Comparison of ENCODE assay signal across 32 cellular contexts in the genomic region with DNA sequence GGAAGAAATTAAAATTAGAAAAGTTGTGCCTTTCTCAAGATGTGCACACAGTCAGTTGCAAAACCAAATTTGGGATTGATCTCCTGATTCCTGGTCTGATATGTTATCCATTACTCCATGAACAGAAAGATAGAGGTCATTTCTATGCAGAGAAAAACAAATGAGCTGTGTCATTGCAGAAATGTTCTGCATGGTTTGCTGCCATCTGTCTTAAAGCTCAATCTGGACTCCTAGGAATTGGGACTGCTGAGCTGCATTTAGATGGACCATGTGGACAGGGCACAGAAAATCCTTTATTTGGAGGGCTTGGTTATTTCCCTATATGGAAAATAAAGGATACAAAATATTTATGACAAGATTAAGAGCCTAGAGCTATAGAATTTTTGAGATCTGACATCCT.
A peak's percentile ranks its signal among the peaks of the same experiment; 100 is the strongest.
DNase-seq lines count a peak whose midpoint lies in the region; ATAC-seq and TF ChIP-seq lines count a peak whose summit lies in the region.
"Had no signal": no experiment of that assay in that cellular context is flagged by ENCODE, and none has a peak within 500 bp of the region (broad histone marks: within the 10 kb centered on the region; RNA-seq: fewer than 3 reads in every experiment).

No MANE protein-coding gene starts in this region.

- H3K9me3 Mint-ChIP-seq in nephron: no peaks in the 10 kb centered on the region
- H3K9me3 Mint-ChIP-seq: activated CD4-positive, alpha-beta memory T cell treated with anti-CD3 and anti-CD28 coated beads for 36 hours; activated naive CD4-positive, alpha-beta T cell treated with anti-CD3 and anti-CD28 coated beads, Interleukin-2, amount 10 ng/mL, durations not matched to agents 7 days and 5 days; GM23338; memory B cell; neural progenitor cell; T-cell had no signal

- H3K4me3 Mint-ChIP-seq in nephron: no peak overlapping the region
- H3K4me3 Mint-ChIP-seq: activated CD4-positive, alpha-beta memory T cell treated with anti-CD3 and anti-CD28 coated beads for 36 hours; activated naive CD4-positive, alpha-beta T cell treated with anti-CD3 and anti-CD28 coated beads, Interleukin-2, amount 10 ng/mL, durations not matched to agents 7 days and 5 days; GM23338; HFFc6; memory B cell; neural progenitor cell; stimulated activated effector memory CD8-positive, alpha-beta T cell treated with anti-CD3 and anti-CD28 coated beads, Interleukin-12 subunit alpha, Interleukin-12 subunit beta, amount 100 ng/mL, for 72 hours; T-cell had no signal

- H3K27me3 Mint-ChIP-seq in nephron (ENCODE audit: low read depth): no peaks in the 10 kb centered on the region
- H3K27me3 Mint-ChIP-seq: activated CD4-positive, alpha-beta memory T cell treated with anti-CD3 and anti-CD28 coated beads for 36 hours; activated naive CD4-positive, alpha-beta T cell treated with anti-CD3 and anti-CD28 coated beads, Interleukin-2, amount 10 ng/mL, durations not matched to agents 7 days and 5 days; memory B cell; T-cell had no signal

- peak overlapping the region in 2 of 3 experiments; percentile 14 to 82 for H3K27ac Mint-ChIP-seq in nephron
- H3K27ac Mint-ChIP-seq: activated CD4-positive, alpha-beta memory T cell treated with anti-CD3 and anti-CD28 coated beads for 36 hours; activated naive CD4-positive, alpha-beta T cell treated with anti-CD3 and anti-CD28 coated beads, Interleukin-2, amount 10 ng/mL, durations not matched to agents 7 days and 5 days; HFFc6; memory B cell; neural progenitor cell; stimulated activated effector memory CD8-positive, alpha-beta T cell treated with anti-CD3 and anti-CD28 coated beads, Interleukin-12 subunit alpha, Interleukin-12 subunit beta, amount 100 ng/mL, for 72 hours; T-cell had no signal

- no peaks in the 10 kb centered on the region for H3K27me3 ChIP-seq in H7 (ENCODE audit: control insufficient read depth, insufficient read depth, low read length)
- H3K27me3 ChIP-seq: breast epithelium, foreskin keratinocyte, neural progenitor cell, sigmoid colon, testis, uterus had no signal

- H3K4me1 Mint-ChIP-seq in nephron: peaks cover 52% of the 10 kb centered on the region
- H3K4me1 Mint-ChIP-seq: activated naive CD4-positive, alpha-beta T cell treated with anti-CD3 and anti-CD28 coated beads, Interleukin-2, amount 10 ng/mL, durations not matched to agents 7 days and 5 days; memory B cell; stimulated activated effector memory CD8-positive, alpha-beta T cell treated with anti-CD3 and anti-CD28 coated beads, Interleukin-12 subunit alpha, Interleukin-12 subunit beta, amount 100 ng/mL, for 72 hours; T-cell had no signal

- no peak for TF ChIP-seq CTCF in nephron (IDR thresholded peaks at IDR 0.05; ENCODE audit: unreplicated experiment in 3 of 3)

- H3K4me3 ChIP-seq in H7 (ENCODE audit: insufficient read depth, low read depth, low read length): no peak overlapping the region
- H3K4me3 ChIP-seq: breast epithelium, GM23338, neural progenitor cell, sigmoid colon, testis, uterus had no signal

- no peak for ATAC-seq in SK-N-SH treated with all-trans-retinoic acid at 6 μM for 48 hours
- ATAC-seq: activated CD4-positive, CD25-positive, alpha-beta regulatory T cell treated with anti-CD3 and anti-CD28 coated beads, Interleukin-2, amount 50 U/mL, for 24 hours; esophagus mucosa; foreskin keratinocyte; GM23338; left cardiac atrium; stimulated activated effector memory CD8-positive, alpha-beta T cell treated with anti-CD3 and anti-CD28 coated beads, Interleukin-12 subunit alpha, Interleukin-12 subunit beta, amount 100 ng/mL, for 72 hours; T-cell had no signal

- no peaks in the 10 kb centered on the region for H3K36me3 Mint-ChIP-seq in nephron (ENCODE audit: low read depth)
- H3K36me3 Mint-ChIP-seq: activated CD4-positive, alpha-beta memory T cell treated with anti-CD3 and anti-CD28 coated beads for 36 hours; activated naive CD4-positive, alpha-beta T cell treated with anti-CD3 and anti-CD28 coated beads, Interleukin-2, amount 10 ng/mL, durations not matched to agents 7 days and 5 days; memory B cell; neural progenitor cell; stimulated activated effector memory CD8-positive, alpha-beta T cell treated with anti-CD3 and anti-CD28 coated beads, Interleukin-12 subunit alpha, Interleukin-12 subunit beta, amount 100 ng/mL, for 72 hours; T-cell had no signal

- DNase-seq in DMS53 (lab: John Stamatoyannopoulos, UW): peak; percentile 35
- peak; percentile 86 for DNase-seq in NCI-H446 treated with DMSO at 0.1 percent for 48 hours (lab: John Stamatoyannopoulos, UW)
- DNase-seq in cerebellar cortex (ENCODE audit: low spot score): peak; percentile 97
- no peak for DNase-seq in H7
- no peak for DNase-seq in NCI-H1436 (lab: John Stamatoyannopoulos, UW)
- no peak for DNase-seq in activated CD4-positive, alpha-beta T cell treated with anti-CD3 and anti-CD28 coated beads, Interleukin-2, amount 50 U/mL, for 48 hours
- DNase-seq: activated CD4-positive, alpha-beta memory T cell treated with anti-CD3 and anti-CD28 coated beads for 36 hours; activated CD8-positive, alpha-beta memory T cell treated with anti-CD3 and anti-CD28 coated beads, Interleukin-2, amount 50 U/mL, for 4 hours; activated naive CD4-positive, alpha-beta T cell treated with anti-CD3 and anti-CD28 coated beads, Interleukin-2, amount 10 ng/mL, durations not matched to agents 7 days and 5 days; Calu3; cortex of kidney; EL; foreskin keratinocyte; HFFc6; left cardiac atrium; NCI-H2081; NCI-H510A treated with DMSO at 0.1 percent for 48 hours; SIG-M5; sigmoid colon; stimulated activated CD4-positive, alpha-beta T cell treated with anti-CD3 and anti-CD28 coated beads, Interleukin-4, amount 100 ng/mL, for 24 hours; T-cell; testis; uterus had no signal

- no peaks in the 10 kb centered on the region for H3K36me3 ChIP-seq in H7 (replicated peaks; ENCODE audit: control insufficient read depth, insufficient read depth, low read length)
- H3K36me3 ChIP-seq: breast epithelium, neural progenitor cell, sigmoid colon, uterus had no signal

TF ChIP-seq in SK-N-SH treated with all-trans-retinoic acid at 6 μM for 48 hours, 23 proteins besides CTCF, POLR2A, EP300 and RAD21:
- TF ChIP-seq TSHZ2 (CRISPR knock-in tag; IDR thresholded peaks at IDR 0.05) (no peak), GLIS3 (CRISPR knock-in tag; IDR thresholded peaks at IDR 0.05) (no peak), OSR1 (CRISPR knock-in tag; IDR thresholded peaks at IDR 0.05) (no peak), ISL1 (CRISPR knock-in tag; IDR thresholded peaks at IDR 0.05) (no peak), ESRRG (CRISPR knock-in tag; IDR thresholded peaks at IDR 0.05) (no peak), ARNTL (CRISPR knock-in tag; IDR thresholded peaks at IDR 0.05; ENCODE audit: borderline replicate concordance, low read depth) (no peak)
TF ChIP-seq in SK-N-SH treated with all-trans-retinoic acid at 6 μM for 48 hours: peak in this region for 0.

Comparison
In these comparisons a context has a peak if more than half of its experiments do, and no peak if none do; other contexts are left out.
1. DNase-seq: peak in DMS53 (single experiment), NCI-H446 treated with DMSO at 0.1 percent for 48 hours (single experiment) and cerebellar cortex (single experiment); none in H7 (single experiment), NCI-H1436 (single experiment) and activated CD4-positive, alpha-beta T cell treated with anti-CD3 and anti-CD28 coated beads, Interleukin-2, amount 50 U/mL, for 48 hours (0 of 2).